ENCODE assay signal across 1 cellular context in genomic region chr14:79051009-79051710, GRCh38.
TF ChIP-seq lines count a peak whose summit lies in the region.

No MANE protein-coding gene starts in this region.

TF ChIP-seq in GM12878, 131 proteins besides CTCF, POLR2A, EP300 and RAD21 (continued from another document):
- TF ChIP-seq NKRF (conservative IDR thresholded peaks at IDR 0.05) (no peak), JUND (IDR thresholded peaks at IDR 0.05; ENCODE audit: low read depth, low read length) (no peak), IRF4 (IDR thresholded peaks at IDR 0.05; ENCODE audit: low read depth, low read length) (no peak), ZNF24 (IDR thresholded peaks at IDR 0.05) (no peak), RCOR1 (conservative IDR thresholded peaks at IDR 0.05; ENCODE audit: low read depth, low read length) (no peak), ZSCAN29 (IDR thresholded peaks at IDR 0.05) (no peak), FOS (IDR thresholded peaks at IDR 0.05; ENCODE audit: borderline replicate concordance, extremely low read depth, insufficient read length) (no peak)
